In genomic region chr20:59149678-59150504, GRCh38 we compare ENCODE assay signal across 12 cellular contexts. TPM values are rescaled to one million over a fixed set of nuclear protein-coding genes. Genes with fewer than 3 reads are reported as not detected.
DNase-seq lines count a peak whose midpoint lies in the region; ATAC-seq, FAIRE-seq and TF ChIP-seq lines count a peak whose summit lies in the region.
"Had no signal": no experiment of that assay in that cellular context is flagged by ENCODE, and none has a peak within 500 bp of the region (broad histone marks: within the 10 kb centered on the region; RNA-seq: fewer than 3 reads in every experiment).

No MANE protein-coding gene starts in this region.

- intact Hi-C loops in posterior vena cava (cut with DNase I), result no loop called here

- no peaks in the 10 kb centered on the region for H4K20me1 ChIP-seq in osteoblast (ENCODE audit: insufficient read depth, low read length)

- CTCF ChIA-PET in T-cell (lab: Charles Lee), result interaction anchor here (0.6 to 3.0 kb wide), 3 partner anchors 9 to 95 kb away, joined by 4 to 13 read pairs (median 5); partner anchors contain the start of gene ZNF831 (in 1 of the 2)

- no peak for FAIRE-seq in D721Med (lab: Jason Lieb, UNC)

- ATAC-seq in CD4-positive, CD25-positive, alpha-beta regulatory T cell (ENCODE audit: low read depth in 2 of 2), result peak; percentile 78 to 79
- peak; percentile 84 to 89 (median 87) for ATAC-seq in T-cell (replicated peaks in 1 of 4)

- peaks cover 21 to 96% (median 75%) of the 10 kb centered on the region in 4 donors for H3K4me1 Mint-ChIP-seq in CD4-positive, CD25-positive, alpha-beta regulatory T cell
- peaks cover 96 to 98% (median 97%) of the 10 kb centered on the region in 3 donors for H3K4me1 Mint-ChIP-seq in T-cell
- H3K4me1 Mint-ChIP-seq in activated naive CD4-positive, alpha-beta T cell treated with anti-CD3 and anti-CD28 coated beads, Interleukin-2, amount 50 U/mL, for 24 hours, result peaks cover 97% of the 10 kb centered on the region

- H3K4me1 ChIP-seq in CD4-positive, CD25-positive, alpha-beta regulatory T cell (ENCODE audit: control insufficient read depth, insufficient read depth, low read length, poor library complexity, severe bottlenecking), result peaks cover 95% of the 10 kb centered on the region
- no peaks in the 10 kb centered on the region for H3K4me1 ChIP-seq in osteoblast (ENCODE audit: insufficient read depth, low read length)

- peaks cover 0 to 14% (median 0%) of the 10 kb centered on the region in 7 donors for H3K9me3 Mint-ChIP-seq in CD4-positive, CD25-positive, alpha-beta regulatory T cell
- H3K9me3 Mint-ChIP-seq in T-cell, result no peaks in the 10 kb centered on the region
- H3K9me3 Mint-ChIP-seq in activated naive CD4-positive, alpha-beta T cell treated with anti-CD3 and anti-CD28 coated beads, Interleukin-2, amount 50 U/mL, for 24 hours, result no peaks in the 10 kb centered on the region

- H3K27ac ChIP-seq in CD4-positive, CD25-positive, alpha-beta regulatory T cell (ENCODE audit: insufficient read depth, low read length, poor library complexity, severe bottlenecking), result peak overlapping the region; percentile 99
- no peak overlapping the region for H3K27ac ChIP-seq in osteoblast (ENCODE audit: low read depth, low read length)
- H3K27ac ChIP-seq: C4-2B, GM23248 had no signal

- no peak for TF ChIP-seq CTCF in osteoblast (IDR thresholded peaks at IDR 0.05; ENCODE audit: extremely low read depth, low read depth, low read length)
- TF ChIP-seq CTCF in D721Med (IDR thresholded peaks at IDR 0.05; ENCODE audit: insufficient read depth, missing control alignments), result no peak

- no peak overlapping the region for H2AFZ ChIP-seq in osteoblast (ENCODE audit: low read length)
- H2AFZ ChIP-seq: GM23248 had no signal

- no peaks in the 10 kb centered on the region for H3K27me3 ChIP-seq in CD4-positive, CD25-positive, alpha-beta regulatory T cell (ENCODE audit: control insufficient read depth, insufficient read depth, low read length)
- H3K27me3 ChIP-seq in osteoblast (ENCODE audit: insufficient read depth, low read length), result peaks cover 2% of the 10 kb centered on the region

- H3K9me3 ChIP-seq in CD4-positive, CD25-positive, alpha-beta regulatory T cell (ENCODE audit: control insufficient read depth in 2 of 2, low read length in 2 of 2), result no peaks in the 10 kb centered on the region
- H3K9me3 ChIP-seq in osteoblast (ENCODE audit: low read depth, low read length), result no peaks in the 10 kb centered on the region

- H3K4me3 Mint-ChIP-seq in CD4-positive, CD25-positive, alpha-beta regulatory T cell, result peak overlapping the region; percentile 82 to 96 (median 90)
- H3K4me3 Mint-ChIP-seq in T-cell, result peak overlapping the region; percentile 59 to 69 (median 67)
- peak overlapping the region; percentile 64 for H3K4me3 Mint-ChIP-seq in activated naive CD4-positive, alpha-beta T cell treated with anti-CD3 and anti-CD28 coated beads, Interleukin-2, amount 50 U/mL, for 24 hours

- peak; percentile 70 to 92 (median 90) for DNase-seq in CD4-positive, CD25-positive, alpha-beta regulatory T cell
- peak; percentile 43 to 87 (median 78) for DNase-seq in T-cell
- peak; percentile 80 for DNase-seq in posterior vena cava (ENCODE audit: low spot score)
- no peak for DNase-seq in osteoblast (ENCODE audit: insufficient read length, low spot score, missing footprints)
- no peak for DNase-seq in NCI-H774 (lab: John Stamatoyannopoulos, UW)
- no peak for DNase-seq in D721Med (ENCODE audit: insufficient read length, low spot score)
- DNase-seq in NCI-H1105 treated with DMSO at 0.1 percent for 48 hours (lab: John Stamatoyannopoulos, UW), result no peak
- DNase-seq: GM23248, midbrain had no signal

- POLR2A ChIA-PET in T-cell (lab: Charles Lee), result interaction anchor here (0.7 to 1.2 kb wide), 3 partner anchors 9 to 28 kb away, joined by 4 to 6 read pairs (median 4); no protein-coding TSS in a partner anchor

- H3K36me3 Mint-ChIP-seq in CD4-positive, CD25-positive, alpha-beta regulatory T cell, result peaks cover 39% of the 10 kb centered on the region
- H3K36me3 Mint-ChIP-seq in T-cell, result peaks cover 21% of the 10 kb centered on the region
- no peaks in the 10 kb centered on the region for H3K36me3 Mint-ChIP-seq in activated naive CD4-positive, alpha-beta T cell treated with anti-CD3 and anti-CD28 coated beads, Interleukin-2, amount 50 U/mL, for 24 hours

- H3K36me3 ChIP-seq in CD4-positive, CD25-positive, alpha-beta regulatory T cell (ENCODE audit: control insufficient read depth, insufficient read depth, low read length), result peaks cover 12% of the 10 kb centered on the region
- H3K36me3 ChIP-seq in osteoblast (ENCODE audit: insufficient read depth, low read length), result no peaks in the 10 kb centered on the region

- peak overlapping the region; percentile 75 for H3K4me3 ChIP-seq in CD4-positive, CD25-positive, alpha-beta regulatory T cell (ENCODE audit: low read depth, low read length)
- no peak overlapping the region for H3K4me3 ChIP-seq in osteoblast (ENCODE audit: insufficient read depth, low read length)
- H3K4me3 ChIP-seq: GM23248 had no signal

- H3K27me3 Mint-ChIP-seq in CD4-positive, CD25-positive, alpha-beta regulatory T cell, result peaks cover 6% of the 10 kb centered on the region
- no peaks in the 10 kb centered on the region for H3K27me3 Mint-ChIP-seq in T-cell
- H3K27me3 Mint-ChIP-seq in activated naive CD4-positive, alpha-beta T cell treated with anti-CD3 and anti-CD28 coated beads, Interleukin-2, amount 50 U/mL, for 24 hours, result no peaks in the 10 kb centered on the region

- no peak overlapping the region for H3K4me2 ChIP-seq in osteoblast (ENCODE audit: insufficient read depth, low read length)

- H3K27ac Mint-ChIP-seq in CD4-positive, CD25-positive, alpha-beta regulatory T cell, result peak overlapping the region; percentile 99 to 100 (median 100)
- peak overlapping the region; percentile 98 to 99 for H3K27ac Mint-ChIP-seq in T-cell
- H3K27ac Mint-ChIP-seq in activated naive CD4-positive, alpha-beta T cell treated with anti-CD3 and anti-CD28 coated beads, Interleukin-2, amount 50 U/mL, for 24 hours, result peak overlapping the region; percentile 97

- no peaks in the 10 kb centered on the region for H3K79me2 ChIP-seq in osteoblast (ENCODE audit: insufficient read depth, low read length)

RNA-seq across cellular contexts. Expression of gene ZNF831, which starts 13.7 kb away (rescaled TPM):
- 90.3 TPM for total RNA-seq in CD4-positive, CD25-positive, alpha-beta regulatory T cell
- 10 to 100 TPM; 15.9 to 22.1 (median 17.6) TPM for polyA plus RNA-seq in CD4-positive, CD25-positive, alpha-beta regulatory T cell
- total RNA-seq in T-cell (10 to 100 TPM; 23.1 to 48.0 (median 29.7) TPM), posterior vena cava (under 1 TPM; 0.37 to 0.57 TPM), osteoblast (not detected in 2 replicates)
- total RNA-seq: chondrocyte, GM23248 had no signal
- polyA plus RNA-seq: GM23248 had no signal

Comparison
In these comparisons a context has a peak if more than half of its experiments do, and no peak if none do; other contexts are left out.
1. DNase-seq: peak in CD4-positive, CD25-positive, alpha-beta regulatory T cell (3 of 3), T-cell (34 of 34) and posterior vena cava (single experiment); none in osteoblast (single experiment), NCI-H774 (single experiment), D721Med (single experiment) and NCI-H1105 treated with DMSO at 0.1 percent for 48 hours (single experiment).
2. RNA of gene ZNF831, which starts 13.7 kb away (total RNA-seq): 90.3 TPM in CD4-positive, CD25-positive, alpha-beta regulatory T cell (single experiment) and 23.1 to 48.0 TPM in T-cell; 0.37 to 0.57 TPM in posterior vena cava and not detected in osteoblast; every median in the first group is over 10 times any median in the second.
3. Peak in every context shown above with its lines, with median percentiles within 50 percentile points of each other: H3K27ac Mint-ChIP-seq and H3K4me3 Mint-ChIP-seq.